In the genomic region with DNA sequence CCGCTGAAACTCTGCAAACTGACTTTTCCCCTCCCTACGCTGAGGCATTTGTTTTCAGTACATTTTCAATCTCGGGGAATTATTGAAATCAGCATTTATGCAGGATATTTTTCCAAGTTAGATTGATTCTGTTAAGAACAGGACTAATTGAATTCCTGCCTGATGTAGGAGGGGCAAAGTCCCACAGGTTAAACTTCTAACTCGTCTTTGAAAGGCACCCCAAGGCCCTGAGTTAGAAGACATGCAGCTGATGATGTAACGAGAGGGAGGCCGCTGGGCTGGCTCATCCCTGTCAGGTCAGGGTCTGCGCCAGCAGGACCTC, we compare ENCODE assay signal across 9 cellular contexts.
A peak's percentile ranks its signal among the peaks of the same experiment; 100 is the strongest.
DNase-seq lines count a peak whose midpoint lies in the region; ATAC-seq, FAIRE-seq and TF ChIP-seq lines count a peak whose summit lies in the region.
"Had no signal": no experiment of that assay in that cellular context is flagged by ENCODE, and none has a peak within 500 bp of the region (broad histone marks: within the 10 kb centered on the region; RNA-seq: fewer than 3 reads in every experiment).

No MANE protein-coding gene starts in this region.

- in situ Hi-C loops in GM12878 (cut with MboI) = loop anchor here (5.0 to 25.0 kb wide), 2 partner anchors 154 to 1659 kb away; no protein-coding TSS in a partner anchor

- H3K4me1 Mint-ChIP-seq in CD8-positive, alpha-beta memory T cell = peaks cover 66 to 93% (median 80%) of the 10 kb centered on the region in 3 donors
- H3K4me1 Mint-ChIP-seq in IgD-negative memory B cell = peaks cover 40 to 55% (median 51%) of the 10 kb centered on the region in 3 donors

- TF ChIP-seq POLR2A in GM12878 (IDR thresholded peaks at IDR 0.05; ENCODE audit: low read depth, low read length) = no peak; the same call in 1 of the 2 replicates

- H3K27ac ChIP-seq in CD8-positive, alpha-beta memory T cell (ENCODE audit: low read depth, low read length) = no peak overlapping the region
- H3K27ac ChIP-seq in GM12878 (ENCODE audit: control insufficient read depth, insufficient read depth) (peak overlapping the region; percentile 24; the same call in 1 of the 2 replicates), smooth muscle cell (ENCODE audit: low read depth) (no peak overlapping the region)
- H3K27ac ChIP-seq: epithelial cell of prostate had no signal

- DNase-seq in CD8-positive, alpha-beta memory T cell = no peak
- no peak for DNase-seq in GM12878 (ENCODE audit: low read depth, low spot score)
- no peak for DNase-seq in smooth muscle cell (lab: John Stamatoyannopoulos, UW; ENCODE audit: unreplicated experiment)
- DNase-seq in NOMO-1 treated with DMSO at 0.1 percent for 48 hours (lab: John Stamatoyannopoulos, UW; ENCODE audit: unreplicated experiment) = no peak
- DNase-seq in activated CD4-positive, alpha-beta T cell treated with anti-CD3 and anti-CD28 coated beads for 1 hour = no peak

- SMC1A ChIA-PET in GM12878 (lab: Charles Lee; ENCODE audit: uncharacterized antibody, unreplicated experiment) = interaction anchor here (0.9 to 6.5 kb wide), 19 partner anchors 9 to 233 kb away, joined by 3 to 97 read pairs (median 7); no protein-coding TSS in a partner anchor

- RAD21 ChIA-PET in GM12878 (lab: Charles Lee; ENCODE audit: unreplicated experiment) = interaction anchor here (0.8 to 7.3 kb wide), 20 partner anchors 11 to 233 kb away, joined by 3 to 53 read pairs (median 14); no protein-coding TSS in a partner anchor

- 42% methylated on average over 7 of the region's 7 CpGs for WGBS in GM12878 (ENCODE audit: insufficient coverage, insufficient replicate concordance, low lambda C conversion rate, missing lambda C conversion rate)
- WGBS in smooth muscle cell (ENCODE audit: low lambda C conversion rate) = 34% methylated on average over 7 of the region's 7 CpGs

- no peak for FAIRE-seq in GM12878 (lab: Jason Lieb, UNC)
- FAIRE-seq: islet of Langerhans had no signal

- intact Hi-C loops in GM12878 (cut with micrococcal nuclease; ENCODE audit: unreplicated experiment) = loop anchor here (1.0 to 10.0 kb wide), 7 partner anchors 24 to 596 kb away; a partner anchor contains a TSS

- no peak for ATAC-seq in GM12878
- no peak for ATAC-seq in GM21737 (IDR thresholded peaks at IDR 0.05; ENCODE audit: unreplicated experiment)

- H3K27me3 ChIP-seq in CD8-positive, alpha-beta memory T cell (ENCODE audit: insufficient read depth, low read length, poor library complexity, severe bottlenecking) = no peaks in the 10 kb centered on the region
- H3K27me3 ChIP-seq in GM12878 (replicated peaks in 1 of 2; ENCODE audit: control insufficient read depth in 2 of 2, insufficient read depth in 2 of 2, low read length in 1 of 2) (no peaks in the 10 kb centered on the region), smooth muscle cell (ENCODE audit: low read depth) (no peaks in the 10 kb centered on the region)

- H3K9ac ChIP-seq in GM12878 (ENCODE audit: control insufficient read depth, insufficient read depth, low read length) = 0 out of 2 replicates have a peak overlapping the region, but pooled peaks have one; percentile 10
- H3K9ac ChIP-seq in smooth muscle cell (ENCODE audit: low read depth) = no peak overlapping the region

- H3K36me3 Mint-ChIP-seq in CD8-positive, alpha-beta memory T cell = peaks cover 3 to 95% (median 29%) of the 10 kb centered on the region in 3 donors
- H3K36me3 Mint-ChIP-seq in IgD-negative memory B cell = peaks cover 2% of the 10 kb centered on the region

- no peaks in the 10 kb centered on the region for H3F3A ChIP-seq in smooth muscle cell (ENCODE audit: low read depth)

- H3K4me2 ChIP-seq in GM12878 (ENCODE audit: control insufficient read depth, insufficient read depth) = no peak overlapping the region
- peak overlapping the region; percentile 81 for H3K4me2 ChIP-seq in smooth muscle cell

- TF ChIP-seq EP300 in GM12878 (IDR thresholded peaks at IDR 0.05; ENCODE audit: borderline replicate concordance in 1 of 2, control insufficient read depth in 1 of 2, low read depth in 2 of 2, low read length in 2 of 2) = 0 out of 4 replicates have a peak, but pooled peaks of 1 of the 2 experiments have one; percentile 16

- H3K4me3 Mint-ChIP-seq in CD8-positive, alpha-beta memory T cell = peak overlapping the region in 2 of 7 donors; percentile 43 to 80
- peak overlapping the region in 1 of 4 donors; percentile 21 for H3K4me3 Mint-ChIP-seq in IgD-negative memory B cell

- no peaks in the 10 kb centered on the region for H3K9me3 ChIP-seq in CD8-positive, alpha-beta memory T cell (ENCODE audit: low read length)
- H3K9me3 ChIP-seq in GM12878 (replicated peaks; ENCODE audit: control insufficient read depth, insufficient read depth, low read length) (no peaks in the 10 kb centered on the region), smooth muscle cell (replicated peaks; ENCODE audit: low read depth) (no peaks in the 10 kb centered on the region)

- H3K27ac Mint-ChIP-seq in CD8-positive, alpha-beta memory T cell = peak overlapping the region in 6 of 8 donors; percentile 68 to 98 (median 86)
- H3K27ac Mint-ChIP-seq in IgD-negative memory B cell = peak overlapping the region; percentile 80 to 89 (median 89)

- peaks cover 45% of the 10 kb centered on the region for H3K79me2 ChIP-seq in GM12878 (ENCODE audit: control insufficient read depth, insufficient read depth, low read length)
- H3K79me2 ChIP-seq in smooth muscle cell (ENCODE audit: low read depth) = no peaks in the 10 kb centered on the region

- H3K36me3 ChIP-seq in CD8-positive, alpha-beta memory T cell (ENCODE audit: insufficient read depth, low read length) = peaks cover 69% of the 10 kb centered on the region
- H3K36me3 ChIP-seq in GM12878 (ENCODE audit: control insufficient read depth in 2 of 2, insufficient read depth in 2 of 2, low read length in 1 of 2) (peaks cover 18 to 30% of the 10 kb centered on the region in 2 experiments), smooth muscle cell (ENCODE audit: low read depth) (no peaks in the 10 kb centered on the region)

- H3K9me3 Mint-ChIP-seq in CD8-positive, alpha-beta memory T cell = no peaks in the 10 kb centered on the region
- H3K9me3 Mint-ChIP-seq in IgD-negative memory B cell = no peaks in the 10 kb centered on the region

- no peak for TF ChIP-seq CTCF in GM12878 (IDR thresholded peaks at IDR 0.05 in 2 of 3, conservative IDR thresholded peaks at IDR 0.05 in 1 of 3; ENCODE audit: control insufficient read depth in 2 of 3, extremely low read depth in 1 of 3, insufficient read depth in 1 of 3, low read depth in 3 of 3, low read length in 3 of 3)
- TF ChIP-seq CTCF in smooth muscle cell (IDR thresholded peaks at IDR 0.05; ENCODE audit: borderline replicate concordance, insufficient read depth, poor library complexity, severe bottlenecking) = no peak

- POLR2A ChIA-PET in CD8-positive, alpha-beta memory T cell (lab: Charles Lee) = no interaction called here
- POLR2A ChIA-PET in GM12878 (lab: Charles Lee) = interaction anchor here (0.8 to 3.0 kb wide), 6 partner anchors 29 to 158 kb away, joined by 3 to 11 read pairs (median 4); no protein-coding TSS in a partner anchor

- no peak overlapping the region for H3K4me3 ChIP-seq in CD8-positive, alpha-beta memory T cell (ENCODE audit: low read length)
- no peak overlapping the region for H3K4me3 ChIP-seq in GM12878
- no peak overlapping the region for H3K4me3 ChIP-seq in smooth muscle cell

- TF ChIP-seq RAD21 in GM12878 (IDR thresholded peaks at IDR 0.05; ENCODE audit: insufficient read depth, low read depth, low read length) = no peak

- peaks cover 22% of the 10 kb centered on the region for H3K4me1 ChIP-seq in CD8-positive, alpha-beta memory T cell (ENCODE audit: insufficient read depth, low read length)
- H3K4me1 ChIP-seq in GM12878 (ENCODE audit: control insufficient read depth, insufficient read depth, low read length) (peaks cover 50% of the 10 kb centered on the region), smooth muscle cell (ENCODE audit: low read depth) (peaks cover 5% of the 10 kb centered on the region)

- H3K27me3 Mint-ChIP-seq in CD8-positive, alpha-beta memory T cell = peaks cover 0 to 4% of the 10 kb centered on the region in 2 donors
- H3K27me3 Mint-ChIP-seq in IgD-negative memory B cell = no peaks in the 10 kb centered on the region

- no peaks in the 10 kb centered on the region for H4K20me1 ChIP-seq in GM12878 (ENCODE audit: control insufficient read depth, insufficient read depth)
- H4K20me1 ChIP-seq in smooth muscle cell (ENCODE audit: low read depth) = no peaks in the 10 kb centered on the region

- H2AFZ ChIP-seq in GM12878 (ENCODE audit: control insufficient read depth, low read depth, low read length) (no peak overlapping the region), smooth muscle cell (ENCODE audit: low read depth) (peak overlapping the region; percentile 68)

- CTCF ChIA-PET in CD8-positive, alpha-beta memory T cell (lab: Charles Lee) = interaction anchor here (0.7 to 4.1 kb wide), 14 partner anchors 9 to 487 kb away, joined by 3 to 27 read pairs (median 3); no protein-coding TSS in a partner anchor
- CTCF ChIA-PET in GM12878 (lab: Yijun Ruan, JAX) = interaction anchor here (0.9 to 6.5 kb wide), 23 partner anchors 8 to 256 kb away, joined by 3 to 114 read pairs (median 11); no protein-coding TSS in a partner anchor

- no TSS peak for BruUV-seq in GM12878 (replicated peaks; lab: Mats Ljungman, UMichigan)

TF ChIP-seq in GM12878, 131 proteins besides CTCF, POLR2A, EP300 and RAD21 (continues in another document):
- no peak for TF ChIP-seq EZH2 (IDR thresholded peaks at IDR 0.05; ENCODE audit: borderline replicate concordance, control insufficient read depth, low read depth, low read length)
- no peak for TF ChIP-seq SRF (IDR thresholded peaks at IDR 0.05; ENCODE audit: low read depth in 2 of 2, low read length in 2 of 2)
- 0 out of 2 replicates have a peak, but pooled peaks have one; percentile 21 for TF ChIP-seq MTA3 (IDR thresholded peaks at IDR 0.05; ENCODE audit: borderline replicate concordance, low read length)
- TF ChIP-seq CHD4 (IDR thresholded peaks at IDR 0.05) = no peak
- TF ChIP-seq, protein P1, sequence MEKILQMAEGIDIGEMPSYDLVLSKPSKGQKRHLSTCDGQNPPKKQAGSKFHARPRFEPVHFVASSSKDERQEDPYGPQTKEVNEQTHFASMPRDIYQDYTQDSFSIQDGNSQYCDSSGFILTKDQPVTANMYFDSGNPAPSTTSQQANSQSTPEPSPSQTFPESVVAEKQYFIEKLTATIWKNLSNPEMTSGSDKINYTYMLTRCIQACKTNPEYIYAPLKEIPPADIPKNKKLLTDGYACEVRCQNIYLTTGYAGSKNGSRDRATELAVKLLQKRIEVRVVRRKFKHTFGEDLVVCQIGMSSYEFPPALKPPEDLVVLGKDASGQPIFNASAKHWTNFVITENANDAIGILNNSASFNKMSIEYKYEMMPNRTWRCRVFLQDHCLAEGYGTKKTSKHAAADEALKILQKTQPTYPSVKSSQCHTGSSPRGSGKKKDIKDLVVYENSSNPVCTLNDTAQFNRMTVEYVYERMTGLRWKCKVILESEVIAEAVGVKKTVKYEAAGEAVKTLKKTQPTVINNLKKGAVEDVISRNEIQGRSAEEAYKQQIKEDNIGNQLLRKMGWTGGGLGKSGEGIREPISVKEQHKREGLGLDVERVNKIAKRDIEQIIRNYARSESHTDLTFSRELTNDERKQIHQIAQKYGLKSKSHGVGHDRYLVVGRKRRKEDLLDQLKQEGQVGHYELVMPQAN (conservative IDR thresholded peaks at IDR 0.05) = no peak
- TF ChIP-seq IRF4 (IDR thresholded peaks at IDR 0.05; ENCODE audit: low read depth, low read length) = no peak
